In genomic region chr12:1300460-1300859, GRCh38 we compare ENCODE assay signal across 7 cellular contexts.
"Had no signal": no experiment of that assay in that cellular context is flagged by ENCODE, and none has a peak within 500 bp of the region (broad histone marks: within the 10 kb centered on the region; RNA-seq: fewer than 3 reads in every experiment).

No MANE protein-coding gene starts in this region.

- H3K4me3 ChIP-seq: GM23338 had no signal

- ATAC-seq: GM23338, HepG2 had no signal

- H3K27ac ChIP-seq: HL-60 had no signal

- FAIRE-seq: H1, HepG2 had no signal

- DNase-seq: H9, HCEC 1CT, KG1 had no signal

- H2AFZ ChIP-seq: GM23338 had no signal

- H3K4me2 ChIP-seq: GM23338 had no signal
